Comparison of ENCODE assay signal across 9 cellular contexts in the genomic region with DNA sequence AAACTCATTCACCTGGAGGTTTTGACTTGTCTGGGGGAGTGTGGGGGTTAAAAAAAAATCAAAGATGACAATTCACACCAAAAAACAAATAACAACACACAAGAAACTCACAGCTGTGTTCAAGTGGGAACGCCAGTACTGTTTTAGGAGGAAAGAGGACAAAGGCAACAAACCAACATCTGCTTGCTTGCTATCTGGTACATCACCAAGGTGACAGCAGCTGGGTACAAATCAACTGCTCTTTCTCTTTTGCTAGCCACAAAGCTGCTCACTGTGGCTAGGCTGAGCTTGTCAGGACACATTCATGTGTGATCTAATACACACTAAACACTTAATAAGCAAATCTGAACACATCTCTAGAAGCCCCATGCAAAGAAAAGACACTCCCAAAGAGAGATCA.
DNase-seq lines count a peak whose midpoint lies in the region; ATAC-seq and TF ChIP-seq lines count a peak whose summit lies in the region.
"Had no signal": no experiment of that assay in that cellular context is flagged by ENCODE, and none has a peak within 500 bp of the region (broad histone marks: within the 10 kb centered on the region; RNA-seq: fewer than 3 reads in every experiment).

No MANE protein-coding gene starts in this region.

- TF ChIP-seq POLR2A in lower leg skin (IDR thresholded peaks at IDR 0.05): no peak

- intact Hi-C loops in sciatic nerve (cut with DNase I): no loop called here
- intact Hi-C loops in lower leg skin (cut with DNase I; ENCODE audit: low total_unique reads): no loop called here

- H3K4me3 ChIP-seq in Jurkat, Clone E6-1 (ENCODE audit: low read length): no peak overlapping the region
- no peak overlapping the region for H3K4me3 ChIP-seq in lower leg skin (ENCODE audit: low read depth, poor library complexity, severe bottlenecking)

- TF ChIP-seq CTCF in lower leg skin (IDR thresholded peaks at IDR 0.05): no peak

- DNase-seq in NCI-H748 (lab: John Stamatoyannopoulos, UW; ENCODE audit: unreplicated experiment): peak; percentile 4
- DNase-seq in NCI-H748 treated with DMSO at 0.1 percent for 48 hours (lab: John Stamatoyannopoulos, UW): no peak
- peak; percentile 90 for DNase-seq in Jurkat, Clone E6-1 (ENCODE audit: low read depth, low spot score)
- no peak for DNase-seq in sciatic nerve (ENCODE audit: low spot score)
- DNase-seq in nucleus accumbens (lab: John Stamatoyannopoulos, UW): no peak
- DNase-seq in stimulated activated CD4-positive, alpha-beta T cell treated with anti-CD3 and anti-CD28 coated beads, Interleukin-4, amount 100 ng/mL, for 1 hour: no peak
- no peak for DNase-seq in lower leg skin (ENCODE audit: low spot score in 2 of 2)
- DNase-seq: dermis blood vessel endothelial cell had no signal

- 56 to 63% methylated on average over 1 of the region's 1 CpG for WGBS in lower leg skin, 2 donors

- peak; percentile 63 for ATAC-seq in GM21737 (IDR thresholded peaks at IDR 0.05; ENCODE audit: unreplicated experiment)
- ATAC-seq in sciatic nerve: peak; percentile 80

Comparison
In these comparisons a context has a peak if more than half of its experiments do, and no peak if none do; other contexts are left out.
1. DNase-seq: peak in NCI-H748 (single experiment) and Jurkat, Clone E6-1 (single experiment); none in NCI-H748 treated with DMSO at 0.1 percent for 48 hours (single experiment), sciatic nerve (single experiment), nucleus accumbens (0 of 56), stimulated activated CD4-positive, alpha-beta T cell treated with anti-CD3 and anti-CD28 coated beads, Interleukin-4, amount 100 ng/mL, for 1 hour (single experiment) and lower leg skin (0 of 2).